In the genomic region with DNA sequence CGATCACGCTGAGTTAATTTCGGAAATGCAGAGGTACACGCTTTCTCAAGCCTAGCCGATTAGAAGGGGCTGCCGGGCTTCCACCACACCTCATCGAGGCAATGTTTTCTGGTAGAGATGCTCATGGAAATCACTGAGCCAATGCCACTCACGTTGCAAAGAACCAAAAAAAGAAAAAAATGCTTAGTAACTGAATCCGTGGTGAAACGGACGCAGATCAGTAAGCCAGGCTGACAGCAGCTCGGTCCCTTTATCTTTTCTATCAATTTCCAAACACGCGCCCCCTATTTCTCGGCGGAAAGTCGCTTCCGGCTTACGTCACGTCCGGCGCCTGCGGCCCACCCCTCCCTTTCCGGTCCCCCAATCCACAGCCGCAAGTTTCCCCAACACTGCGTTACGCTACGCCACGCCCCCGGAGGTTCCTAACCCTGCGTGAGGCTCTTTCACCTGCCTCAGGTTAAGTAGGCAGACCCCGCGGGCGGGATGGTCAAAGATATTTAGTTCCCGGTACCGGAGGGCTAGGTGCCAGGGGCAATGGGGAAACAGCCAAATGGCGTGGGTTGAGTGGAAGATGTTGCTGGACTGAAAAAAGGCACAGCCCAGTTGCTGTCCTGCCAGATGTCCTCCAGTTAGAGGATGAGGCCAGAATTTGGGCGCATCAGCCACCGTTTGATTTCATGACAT, we compare ENCODE assay signal across 8 cellular contexts. TPM values are rescaled to one million over a fixed set of nuclear protein-coding genes. Genes with fewer than 3 reads are reported as not detected.
DNase-seq lines count a peak whose midpoint lies in the region; ATAC-seq, FAIRE-seq and TF ChIP-seq lines count a peak whose summit lies in the region.

A gene with protein sequence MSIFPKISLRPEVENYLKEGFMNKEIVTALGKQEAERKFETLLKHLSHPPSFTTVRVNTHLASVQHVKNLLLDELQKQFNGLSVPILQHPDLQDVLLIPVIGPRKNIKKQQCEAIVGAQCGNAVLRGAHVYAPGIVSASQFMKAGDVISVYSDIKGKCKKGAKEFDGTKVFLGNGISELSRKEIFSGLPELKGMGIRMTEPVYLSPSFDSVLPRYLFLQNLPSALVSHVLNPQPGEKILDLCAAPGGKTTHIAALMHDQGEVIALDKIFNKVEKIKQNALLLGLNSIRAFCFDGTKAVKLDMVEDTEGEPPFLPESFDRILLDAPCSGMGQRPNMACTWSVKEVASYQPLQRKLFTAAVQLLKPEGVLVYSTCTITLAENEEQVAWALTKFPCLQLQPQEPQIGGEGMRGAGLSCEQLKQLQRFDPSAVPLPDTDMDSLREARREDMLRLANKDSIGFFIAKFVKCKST (minus strand): TSS at position 264 of the 684 bp plus-strand sequence. CDS start 384 bp downstream, outside the sequence.

- peak within 1 kb of the TSS; percentile 65 to 88 (median 81) for H3K27ac ChIP-seq in BLaER1 treated with 17β-estradiol and CSF1 and Interleukin-3, amounts not matched to agents 10 nM and 100 nM
- peak within 1 kb of the TSS; percentile 75 for H3K27ac ChIP-seq in HepG2 (ENCODE audit: extremely low read length, insufficient read depth, low read length)

- no peak for TF ChIP-seq CTCF in HepG2 (CRISPR knock-in tag; IDR thresholded peaks at IDR 0.05)

- H3K4me3 ChIP-seq in BLaER1 treated with 17β-estradiol and CSF1 and Interleukin-3, amounts not matched to agents 10 nM and 100 nM, result peak within 1 kb of the TSS; percentile 73 to 89 (median 78)
- H3K4me3 ChIP-seq in HepG2 (replicated peaks in 1 of 3; ENCODE audit: insufficient read depth in 1 of 3, low read depth in 2 of 3, low read length in 3 of 3), result peak within 1 kb of the TSS; percentile 74 to 99 (median 84)

- H3K4me1 ChIP-seq in BLaER1 treated with 17β-estradiol and CSF1 and Interleukin-3, amounts not matched to agents 10 nM and 100 nM, result peaks cover 7 to 37% (median 30%) of the 10 kb centered on the region in 10 experiments
- H3K4me1 ChIP-seq in HepG2 (ENCODE audit: insufficient read depth, low read length), result peaks cover 34% of the 10 kb centered on the region

- H3K4me2 ChIP-seq in BLaER1 treated with 17β-estradiol and CSF1 and Interleukin-3, amounts not matched to agents 10 nM and 100 nM, result peak within 1 kb of the TSS; percentile 74 to 95 (median 86)
- H3K4me2 ChIP-seq in HepG2 (ENCODE audit: low read depth, low read length), result peak within 1 kb of the TSS; percentile 82

- WGBS in HepG2 (ENCODE audit: low lambda C conversion rate), result under 1% methylated on average over 39 of the region's 39 CpGs

- CTCF ChIA-PET in HepG2 (lab: Yijun Ruan, JAX; ENCODE audit: low intra/inter-chr PET ratio, low total read pairs), result interaction anchor here (1.2 kb wide), 1 partner anchor 56 kb away, joined by 6 read pairs; no protein-coding TSS in a partner anchor

- FAIRE-seq in GM19239 (lab: Jason Lieb, UNC), result peak; percentile 98
- peak; percentile 83 for FAIRE-seq in HepG2 (lab: Jason Lieb, UNC)

- peaks cover 2 to 37% (median 7%) of the 10 kb centered on the region in 11 experiments; a peak in 15 of 22 replicates for H3K36me3 ChIP-seq in BLaER1 treated with 17β-estradiol and CSF1 and Interleukin-3, amounts not matched to agents 10 nM and 100 nM
- H3K36me3 ChIP-seq in HepG2 (replicated peaks in 1 of 2; ENCODE audit: control insufficient read depth in 1 of 2, insufficient read depth in 2 of 2, low read length in 2 of 2), result peaks cover 1 to 14% of the 10 kb centered on the region in 2 experiments; a peak in 3 of 5 replicates

- peak within 1 kb of the TSS; percentile 25 for H2AFZ ChIP-seq in HepG2 (ENCODE audit: low read length)

- H4K20me1 ChIP-seq in BLaER1 treated with 17β-estradiol and CSF1 and Interleukin-3, amounts not matched to agents 10 nM and 100 nM, result no peaks in the 10 kb centered on the region
- no peaks in the 10 kb centered on the region for H4K20me1 ChIP-seq in HepG2 (ENCODE audit: insufficient read depth, low read length)

- peak within 1 kb of the TSS; percentile 80 to 89 (median 85) for H3K9ac ChIP-seq in BLaER1 treated with 17β-estradiol and CSF1 and Interleukin-3, amounts not matched to agents 10 nM and 100 nM
- H3K9ac ChIP-seq in HepG2 (ENCODE audit: insufficient read depth, low read depth, low read length), result peak within 1 kb of the TSS; percentile 81

- peak; percentile 44 to 72; a peak in 3 of 4 replicates for TF ChIP-seq POLR2A in HepG2 (IDR thresholded peaks at IDR 0.05; ENCODE audit: insufficient read depth in 1 of 2, low read depth in 2 of 2, low read length in 2 of 2)

- in situ Hi-C loops in HepG2 (cut with HindIII; ENCODE audit: extremely low pct_ligation_motif_present, low pct_unique_long_range_greater_than_20kb), result loop anchor here (25.0 kb wide), 1 partner anchor 989 kb away; no protein-coding TSS in a partner anchor

- DNase-seq in GM19239 (ENCODE audit: insufficient read length, low spot score) (peak; percentile 44), NCI-H748 (lab: John Stamatoyannopoulos, UW; ENCODE audit: unreplicated experiment) (peak; percentile 88), dermis blood vessel endothelial cell (peak; percentile 87), HepG2 (ENCODE audit: low spot score) (peak; percentile 82)
- peak; percentile 84 to 89 for DNase-seq in activated CD4-positive, alpha-beta T cell treated with anti-CD3 and anti-CD28 coated beads, Interleukin-2, amount 50 U/mL, for 24 hours (ENCODE audit: low read depth in 1 of 2, low spot score in 1 of 2)
- DNase-seq in stimulated activated CD4-positive, alpha-beta T cell treated with anti-CD3 and anti-CD28 coated beads, Interleukin-4, amount 100 ng/mL, for 4 hours, result peak; percentile 89 to 93

- POLR2A ChIA-PET in HepG2 (lab: Yijun Ruan, JAX), result interaction anchor here (0.7 to 1.0 kb wide), 3 partner anchors 14 to 39 kb away, joined by 3 read pairs; no protein-coding TSS in a partner anchor

- no TSS peak for BruUV-seq in HepG2 (replicated peaks; lab: Mats Ljungman, UMichigan)

- intact Hi-C loops in HepG2 (cut with micrococcal nuclease; ENCODE audit: unreplicated experiment), result loop anchor here (1.0 to 10.0 kb wide), 3 partner anchors 24 to 977 kb away; no protein-coding TSS in a partner anchor

- peak; percentile 96 for ATAC-seq in HG03442 (IDR thresholded peaks at IDR 0.05; ENCODE audit: unreplicated experiment)
- ATAC-seq in HepG2, result peak; percentile 99

- no peaks in the 10 kb centered on the region for H3K27me3 ChIP-seq in BLaER1 treated with 17β-estradiol and CSF1 and Interleukin-3, amounts not matched to agents 10 nM and 100 nM
- H3K27me3 ChIP-seq in HepG2 (ENCODE audit: control insufficient read depth in 1 of 2, insufficient read depth in 2 of 2, low read length in 2 of 2), result no peaks in the 10 kb centered on the region; a peak in 1 of 5 replicates

- H3K79me2 ChIP-seq in HepG2 (ENCODE audit: insufficient read depth, low read length), result peaks cover 31% of the 10 kb centered on the region

- TF ChIP-seq EP300 in HepG2 (IDR thresholded peaks at IDR 0.05; ENCODE audit: low read depth in 2 of 2, low read length in 2 of 2) (no peak), HepG2 (CRISPR knock-in tag; IDR thresholded peaks at IDR 0.05; ENCODE audit: borderline replicate concordance) (no peak)

- TF ChIP-seq RAD21 in HepG2 (CRISPR knock-in tag; IDR thresholded peaks at IDR 0.05), result no peak

- no peaks in the 10 kb centered on the region for H3K9me3 ChIP-seq in BLaER1 treated with 17β-estradiol and CSF1 and Interleukin-3, amounts not matched to agents 10 nM and 100 nM (replicated peaks in 1 of 11)
- no peaks in the 10 kb centered on the region for H3K9me3 ChIP-seq in HepG2 (ENCODE audit: low read length)

TF ChIP-seq in HepG2, 621 proteins besides CTCF, POLR2A, EP300 and RAD21 (continues in another document):
- TF ChIP-seq KMT2B (CRISPR knock-in tag; IDR thresholded peaks at IDR 0.05), result peak; percentile 94
- no peak for TF ChIP-seq ZBTB21 (CRISPR knock-in tag; IDR thresholded peaks at IDR 0.05)
- TF ChIP-seq ZNF335 (CRISPR knock-in tag; IDR thresholded peaks at IDR 0.05), result peak; percentile 61; the same call in 1 of the 2 replicates
- TF ChIP-seq, protein P1, sequence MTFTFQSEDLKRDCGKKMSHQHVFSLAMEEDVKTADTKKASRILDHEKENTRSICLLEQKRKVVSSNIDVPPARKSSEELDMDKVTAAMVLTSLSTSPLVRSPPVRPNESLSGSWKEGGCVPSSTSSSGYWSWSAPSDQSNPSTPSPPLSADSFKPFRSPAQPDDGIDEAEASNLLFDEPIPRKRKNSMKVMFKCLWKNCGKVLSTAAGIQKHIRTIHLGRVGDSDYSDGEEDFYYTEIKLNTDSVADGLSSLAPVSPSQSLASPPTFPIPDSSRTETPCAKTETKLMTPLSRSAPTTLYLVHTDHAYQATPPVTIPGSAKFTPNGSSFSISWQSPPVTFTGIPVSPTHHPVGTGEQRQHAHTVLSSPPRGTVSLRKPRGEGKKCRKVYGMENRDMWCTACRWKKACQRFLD (CRISPR knock-in tag; IDR thresholded peaks at IDR 0.05; ENCODE audit: borderline replicate concordance), result no peak
- TF ChIP-seq ETV5 (CRISPR knock-in tag; IDR thresholded peaks at IDR 0.05; ENCODE audit: borderline replicate concordance), result peak; percentile 86
- no peak for TF ChIP-seq MEIS1 (CRISPR knock-in tag; IDR thresholded peaks at IDR 0.05; ENCODE audit: borderline replicate concordance)
- peak; percentile 70 for TF ChIP-seq ZNF563 (CRISPR knock-in tag; IDR thresholded peaks at IDR 0.05)

RNA-seq across cellular contexts. Expression of the gene that starts here (rescaled TPM):
- total RNA-seq in dermis blood vessel endothelial cell (3.6 and 7.3 TPM in 2 replicates), HepG2 (2016; rRNA removed; fragmentation: Illumina TruSeq; extraction: Trizol) (15.6 and 17.2 TPM in 2 replicates)
- total RNA-seq in HepG2 (2016; cell fraction: cytosol; rRNA removed; fragmentation: Illumina TruSeq; extraction: Trizol; ENCODE audit: low read depth), result 6.3 and 6.6 TPM in 2 replicates
- 16.0 and 16.7 TPM in 2 replicates for total RNA-seq in HepG2 (2016; cell fraction: insoluble cytoplasmic fraction; rRNA removed; fragmentation: Illumina TruSeq; extraction: Trizol)
- 7.7 and 8.6 TPM in 2 replicates for total RNA-seq in HepG2 (2016; cell fraction: membrane; rRNA removed; fragmentation: Illumina TruSeq; extraction: Trizol)
- 27.1 and 28.7 TPM in 2 replicates for total RNA-seq in HepG2 (2016; cell fraction: nucleus; rRNA removed; fragmentation: Illumina TruSeq; extraction: Trizol)
- polyA plus RNA-seq in HepG2 (2011; rRNA removed), result 19.3 and 19.6 TPM in 2 replicates
- polyA plus RNA-seq in HepG2 (2011; cell fraction: cytosol; rRNA removed), result 4.8 and 7.9 TPM in 2 replicates
- 35.5 and 54.9 TPM in 2 replicates for polyA plus RNA-seq in HepG2 (2011; cell fraction: nucleus; rRNA removed)
- 16.8 and 17.5 TPM in 2 replicates for polyA plus RNA-seq in HepG2 (2012)
- polyA plus RNA-seq in HepG2 (2016; cell fraction: cytosol; fragmentation: Illumina TruSeq; extraction: Trizol; ENCODE audit: low read depth), result 0.74 and 0.86 TPM in 2 replicates
- polyA plus RNA-seq in HepG2 (2016; cell fraction: insoluble cytoplasmic fraction; fragmentation: Illumina TruSeq; extraction: Trizol; ENCODE audit: low read depth), result 10.7 and 14.7 TPM in 2 replicates
- 2.3 and 2.6 TPM in 2 replicates for polyA plus RNA-seq in HepG2 (2016; cell fraction: membrane; fragmentation: Illumina TruSeq; extraction: Trizol; ENCODE audit: low read depth)
- polyA plus RNA-seq in HepG2 (2016; cell fraction: nucleus; fragmentation: Illumina TruSeq; extraction: Trizol; ENCODE audit: insufficient read depth, low read depth), result 31.5 and 36.7 TPM in 2 replicates
- polyA minus RNA-seq in HepG2 (2011; rRNA and poly(A)+ RNA removed; ENCODE audit: low replicate concordance), result 5.9 and 10.4 TPM in 2 replicates
- polyA minus RNA-seq in HepG2 (2011; cell fraction: cytosol; rRNA and poly(A)+ RNA removed), result 8.7 and 9.6 TPM in 2 replicates
- 82.9 and 109 TPM in 2 replicates for polyA minus RNA-seq in HepG2 (2011; cell fraction: nucleus; rRNA and poly(A)+ RNA removed)

Comparison
In these comparisons a context has a peak if more than half of its experiments do, and no peak if none do; other contexts are left out.
1. Peak in every context shown above with its lines: DNase-seq, ATAC-seq, H3K4me3 ChIP-seq and H3K27ac ChIP-seq.